Comparison of ENCODE assay signal across 1 cellular context in genomic region chr19:53518716-53519115, GRCh38.
TF ChIP-seq lines count a peak whose summit lies in the region.

No MANE protein-coding gene starts in this region.

TF ChIP-seq in HepG2, 621 proteins besides CTCF, POLR2A, EP300 and RAD21:
- TF ChIP-seq FOXP4 (CRISPR knock-in tag; IDR thresholded peaks at IDR 0.05) (no peak), DR1 (CRISPR knock-in tag; IDR thresholded peaks at IDR 0.05) (no peak), ZNF160 (CRISPR knock-in tag; IDR thresholded peaks at IDR 0.05) (no peak), PATZ1 (CRISPR knock-in tag; IDR thresholded peaks at IDR 0.05) (no peak)
